Comparison of ENCODE assay signal across 8 cellular contexts in the genomic region with DNA sequence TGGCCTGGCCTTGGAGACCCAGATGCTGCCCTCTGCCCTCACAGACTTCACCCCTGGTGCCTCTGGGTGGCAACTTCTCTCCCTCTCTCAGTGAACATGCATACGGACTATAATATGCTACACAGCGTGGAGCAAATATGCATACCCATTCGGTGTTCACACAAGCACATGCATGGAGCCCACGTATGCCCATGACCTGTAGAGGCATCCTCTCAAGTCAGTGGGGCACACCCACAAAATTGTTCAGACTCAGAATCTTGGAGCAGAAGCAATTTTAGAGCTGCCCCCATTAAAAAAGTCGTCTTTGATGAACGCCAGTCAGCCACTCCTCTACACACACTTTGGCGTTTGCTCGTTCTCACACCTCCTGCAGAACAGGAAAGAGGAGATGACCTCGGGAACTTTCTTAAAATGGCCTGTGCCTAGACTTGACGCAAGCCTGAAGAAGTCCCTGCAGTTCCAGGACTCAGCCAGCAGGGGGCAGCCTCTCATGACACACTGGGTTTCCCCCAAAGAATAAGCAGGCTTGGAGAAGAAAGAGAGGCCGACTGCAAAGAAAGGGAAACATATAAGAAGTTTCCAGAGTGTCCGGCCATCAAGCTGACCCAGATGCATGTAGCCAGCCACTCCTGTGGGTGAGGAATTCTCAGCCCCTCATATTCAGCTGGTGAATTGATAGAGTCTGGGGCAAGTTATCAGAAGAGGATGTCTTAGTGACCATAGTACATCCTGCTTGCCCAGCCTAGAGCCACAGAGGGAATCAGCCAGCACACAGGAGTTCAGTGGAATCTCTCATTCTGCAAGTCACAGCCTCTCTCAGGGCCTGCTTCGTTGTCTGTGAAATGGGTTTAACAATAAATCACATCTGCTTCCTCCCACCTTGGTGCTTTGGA. TPM values are rescaled to one million over a fixed set of nuclear protein-coding genes. Genes with fewer than 3 reads are reported as not detected.
A peak's percentile ranks its signal among the peaks of the same experiment; 100 is the strongest.
DNase-seq lines count a peak whose midpoint lies in the region; ATAC-seq and TF ChIP-seq lines count a peak whose summit lies in the region.

No MANE protein-coding gene starts in this region.

- no peaks in the 10 kb centered on the region for H3K9me2 ChIP-seq in Loucy (replicated peaks; ENCODE audit: low read depth, low read length)

- no peak overlapping the region for H3K27ac Mint-ChIP-seq in T-helper 17 cell

- no peaks in the 10 kb centered on the region for H3K36me3 ChIP-seq in Loucy (ENCODE audit: insufficient read depth, low read length)

- WGBS in right cardiac atrium: 25% methylated on average over 13 of the region's 13 CpGs

- no peaks in the 10 kb centered on the region for H3K4me1 Mint-ChIP-seq in T-helper 17 cell

- H3F3A ChIP-seq in Loucy (ENCODE audit: low read depth): no peaks in the 10 kb centered on the region

- TF ChIP-seq CTCF in Loucy (conservative IDR thresholded peaks at IDR 0.05; ENCODE audit: low read length): peak; percentile 86

- H2AFZ ChIP-seq in Loucy (ENCODE audit: low read length): peak overlapping the region; percentile 76

- no peak overlapping the region for H3K4me3 Mint-ChIP-seq in T-helper 17 cell

- no peaks in the 10 kb centered on the region for H3K36me3 Mint-ChIP-seq in T-helper 17 cell (ENCODE audit: low read depth)

- H3K27me3 Mint-ChIP-seq in T-helper 17 cell: no peaks in the 10 kb centered on the region

- no peaks in the 10 kb centered on the region for H3K79me2 ChIP-seq in Loucy (ENCODE audit: insufficient read depth, low read length)

- H3K4me3 ChIP-seq in Loucy (ENCODE audit: low read length, poor library complexity, severe bottlenecking) (no peak overlapping the region), right cardiac atrium (ENCODE audit: low read length) (no peak overlapping the region)

- H4K20me1 ChIP-seq in Loucy (ENCODE audit: insufficient read depth, low read length, poor library complexity, severe bottlenecking): no peaks in the 10 kb centered on the region

- no peak overlapping the region for H3K27ac ChIP-seq in right cardiac atrium (ENCODE audit: low read length)

- ATAC-seq in GM19324 (IDR thresholded peaks at IDR 0.05; ENCODE audit: low FRiP score, unreplicated experiment): peak; percentile 54
- peak; percentile 86 for ATAC-seq in T-helper 17 cell
- peak; percentile 62 to 66 for ATAC-seq in right cardiac atrium
- ATAC-seq in sciatic nerve: peak; percentile 71

- intact Hi-C loops in right cardiac atrium (cut with DNase I) (loop anchor here (2.0 to 10.0 kb wide), 5 partner anchors 87 to 187 kb away; no protein-coding TSS in a partner anchor), sciatic nerve (cut with DNase I) (no loop called here)

- H3K4me2 ChIP-seq in Loucy (ENCODE audit: low read depth, low read length, poor library complexity, severe bottlenecking): peak overlapping the region; percentile 37

- H3K27me3 ChIP-seq in Loucy (ENCODE audit: insufficient read depth, low read length, poor library complexity, severe bottlenecking) (no peaks in the 10 kb centered on the region), right cardiac atrium (ENCODE audit: control insufficient read depth, insufficient read depth) (no peaks in the 10 kb centered on the region)

- H3K9me3 ChIP-seq in Loucy (ENCODE audit: insufficient read depth, low read depth, low read length) (no peaks in the 10 kb centered on the region), T-helper 17 cell (ENCODE audit: control insufficient read depth, low read length, poor library complexity, severe bottlenecking) (no peaks in the 10 kb centered on the region), right cardiac atrium (ENCODE audit: control insufficient read depth, low read length) (no peaks in the 10 kb centered on the region)

- H3K9ac ChIP-seq in Loucy (ENCODE audit: low read depth, low read length, poor library complexity, severe bottlenecking): no peak overlapping the region

- DNase-seq in CD1c-positive myeloid dendritic cell (ENCODE audit: extremely low spot score) (peak; percentile 71), T-helper 17 cell (peak; percentile 51 to 66 (median 55)), amniotic epithelial cell (ENCODE audit: low read depth) (peak; percentile 42), right cardiac atrium (peak; percentile 51 to 82 (median 82)), sciatic nerve (ENCODE audit: low spot score) (peak; percentile 82), amniotic stem cell (lab: John Stamatoyannopoulos, UW) (no peak)

- no peaks in the 10 kb centered on the region for H3K4me1 ChIP-seq in Loucy (ENCODE audit: insufficient read depth, low read length, poor library complexity, severe bottlenecking)
- no peaks in the 10 kb centered on the region for H3K4me1 ChIP-seq in right cardiac atrium (ENCODE audit: control insufficient read depth, insufficient read depth, low read length)

RNA-seq across cellular contexts. Expression of gene APLN, which starts 17.3 kb away (rescaled TPM):
- not detected for total RNA-seq in T-helper 17 cell
- 10 to 100 TPM in 1 of 4 donors, 1 to 10 TPM in 3; 4.0 to 10.5 (median 6.4) TPM for total RNA-seq in right cardiac atrium
- 7.0 TPM for polyA plus RNA-seq in right cardiac atrium
- 1.3 TPM for total RNA-seq in sciatic nerve
